ENCODE assay signal across 16 cellular contexts in the genomic region with DNA sequence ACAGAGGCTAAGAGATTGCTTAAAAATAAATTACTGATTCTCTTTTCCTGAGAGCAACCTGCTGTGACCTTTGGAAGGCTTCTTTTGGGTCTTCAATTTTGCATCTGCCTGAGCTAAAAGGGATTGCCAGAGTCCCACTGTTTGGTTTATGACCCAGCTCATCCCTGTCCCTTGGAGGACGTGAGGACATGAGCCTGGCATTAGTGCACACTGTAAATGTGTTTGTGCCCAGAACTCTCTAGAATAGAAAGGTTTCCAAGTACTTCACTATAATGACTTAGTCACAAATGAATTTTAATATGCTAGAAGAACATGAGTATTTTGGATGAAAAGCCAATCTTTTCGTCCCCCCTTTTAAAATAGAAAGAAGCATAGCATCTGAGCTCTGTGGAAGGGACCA. TPM values are rescaled to one million over a fixed set of nuclear protein-coding genes. Genes with fewer than 3 reads are reported as not detected.
A peak's percentile ranks its signal among the peaks of the same experiment; 100 is the strongest.
DNase-seq lines count a peak whose midpoint lies in the region; ATAC-seq and TF ChIP-seq lines count a peak whose summit lies in the region.
"Had no signal": no experiment of that assay in that cellular context is flagged by ENCODE, and none has a peak within 500 bp of the region (broad histone marks: within the 10 kb centered on the region; RNA-seq: fewer than 3 reads in every experiment).

No MANE protein-coding gene starts in this region.

- H3K9ac ChIP-seq in neural progenitor cell, result no peak overlapping the region

- H3K9me3 ChIP-seq in neural progenitor cell (ENCODE audit: low read depth), result no peaks in the 10 kb centered on the region
- H3K9me3 ChIP-seq: A549, neutrophil had no signal

- peaks cover 17% of the 10 kb centered on the region for H3K4me1 ChIP-seq in neural progenitor cell
- H3K4me1 ChIP-seq: A549 had no signal

- H3K4me1 Mint-ChIP-seq in neural progenitor cell, result peaks cover 26% of the 10 kb centered on the region
- H3K4me1 Mint-ChIP-seq in natural killer cell treated with Interleukin-12 subunit alpha and Interleukin-12 subunit beta and Interleukin-15 and Interleukin-18, amount 100 ng/mL, for 72 hours (ENCODE audit: low read depth in 2 of 2), result no peaks in the 10 kb centered on the region

- peak; percentile 54 for ATAC-seq in Right ventricle myocardium inferior
- no peak for ATAC-seq in HG03095 (IDR thresholded peaks at IDR 0.05; ENCODE audit: unreplicated experiment)
- ATAC-seq in natural killer cell treated with Interleukin-12 subunit alpha and Interleukin-12 subunit beta and Interleukin-15 and Interleukin-18, amount 100 ng/mL, for 72 hours, result no peak
- ATAC-seq: A549; activated CD8-positive, alpha-beta T cell treated with anti-CD3 and anti-CD28 coated beads for 36 hours; stimulated activated naive CD8-positive, alpha-beta T cell treated with anti-CD3 and anti-CD28 coated beads, Interleukin-15, Interleukin-2, amounts not matched to agents 100 U/mL and 50 U/mL, for 24 hours had no signal

- H3K27ac Mint-ChIP-seq in neural progenitor cell, result peak overlapping the region; percentile 80
- H3K27ac Mint-ChIP-seq in natural killer cell treated with Interleukin-12 subunit alpha and Interleukin-12 subunit beta and Interleukin-15 and Interleukin-18, amount 100 ng/mL, for 72 hours, result no peak overlapping the region
- H3K27ac Mint-ChIP-seq: activated CD8-positive, alpha-beta T cell treated with anti-CD3 and anti-CD28 coated beads for 36 hours; CD4-positive, alpha-beta memory T cell had no signal

- no peaks in the 10 kb centered on the region for H3K36me3 Mint-ChIP-seq in neural progenitor cell
- H3K36me3 Mint-ChIP-seq in natural killer cell treated with Interleukin-12 subunit alpha and Interleukin-12 subunit beta and Interleukin-15 and Interleukin-18, amount 100 ng/mL, for 72 hours, result no peaks in the 10 kb centered on the region
- H3K36me3 Mint-ChIP-seq: CD4-positive, alpha-beta memory T cell had no signal

- no peak for TF ChIP-seq CTCF in fibroblast of the aortic adventitia (IDR thresholded peaks at IDR 0.05; ENCODE audit: insufficient read depth, low read length)
- TF ChIP-seq CTCF in neural progenitor cell (IDR thresholded peaks at IDR 0.05), result no peak

- H3K27me3 ChIP-seq in neural progenitor cell, result no peaks in the 10 kb centered on the region
- H3K27me3 ChIP-seq: neutrophil had no signal

- H3K4me2 ChIP-seq in neural progenitor cell, result no peak overlapping the region
- H3K4me2 ChIP-seq: A549, smooth muscle cell had no signal

- peaks cover 9% of the 10 kb centered on the region for H3K27me3 Mint-ChIP-seq in neural progenitor cell (ENCODE audit: insufficient read depth, low read depth)
- peaks cover 22 to 29% of the 10 kb centered on the region in 2 donors for H3K27me3 Mint-ChIP-seq in natural killer cell treated with Interleukin-12 subunit alpha and Interleukin-12 subunit beta and Interleukin-15 and Interleukin-18, amount 100 ng/mL, for 72 hours

- no peak overlapping the region for H3K27ac ChIP-seq in neural progenitor cell
- H3K27ac ChIP-seq: A549, neutrophil had no signal

- peaks cover 15% of the 10 kb centered on the region for H3K9me3 Mint-ChIP-seq in neural progenitor cell
- no peaks in the 10 kb centered on the region for H3K9me3 Mint-ChIP-seq in natural killer cell treated with Interleukin-12 subunit alpha and Interleukin-12 subunit beta and Interleukin-15 and Interleukin-18, amount 100 ng/mL, for 72 hours
- H3K9me3 Mint-ChIP-seq: activated CD8-positive, alpha-beta T cell treated with anti-CD3 and anti-CD28 coated beads for 36 hours had no signal

- no peak overlapping the region for H3K4me3 Mint-ChIP-seq in neural progenitor cell
- H3K4me3 Mint-ChIP-seq in natural killer cell treated with Interleukin-12 subunit alpha and Interleukin-12 subunit beta and Interleukin-15 and Interleukin-18, amount 100 ng/mL, for 72 hours, result no peak overlapping the region
- H3K4me3 Mint-ChIP-seq: activated CD8-positive, alpha-beta T cell treated with anti-CD3 and anti-CD28 coated beads for 36 hours; CD4-positive, alpha-beta memory T cell had no signal

- H3K36me3 ChIP-seq in neural progenitor cell, result no peaks in the 10 kb centered on the region
- H3K36me3 ChIP-seq: neutrophil had no signal

- H3K79me2 ChIP-seq in neural progenitor cell (ENCODE audit: low read depth), result no peaks in the 10 kb centered on the region

- H3F3A ChIP-seq in neural progenitor cell (ENCODE audit: low read depth), result peaks cover 10% of the 10 kb centered on the region

- intact Hi-C loops in Right ventricle myocardium inferior (cut with DNase I) (loop anchor here (5.0 to 10.0 kb wide), 4 partner anchors 175 to 915 kb away; a partner anchor contains a TSS), cardiac septum (cut with DNase I) (loop anchor here (10.0 kb wide), 1 partner anchor 395 kb away; a partner anchor contains a TSS)

- no peaks in the 10 kb centered on the region for H4K20me1 ChIP-seq in neural progenitor cell (ENCODE audit: low read depth)

- H3K4me3 ChIP-seq in fibroblast of the aortic adventitia (ENCODE audit: low read depth, low read length), result peak overlapping the region; percentile 57
- H3K4me3 ChIP-seq in neural progenitor cell, result no peak overlapping the region
- H3K4me3 ChIP-seq: A549, smooth muscle cell had no signal

- no peak for DNase-seq in Right ventricle myocardium inferior (ENCODE audit: missing footprints)
- no peak for DNase-seq in cardiac septum (ENCODE audit: low spot score)
- no peak for DNase-seq in fibroblast of the aortic adventitia (ENCODE audit: low read depth)
- no peak for DNase-seq in neural progenitor cell (ENCODE audit: low spot score)
- no peak for DNase-seq in SHP77 treated with DMSO at 0.1 percent for 48 hours (lab: John Stamatoyannopoulos, UW)
- DNase-seq in DMS153 treated with DMSO at 0.1 percent for 48 hours (lab: John Stamatoyannopoulos, UW; ENCODE audit: unreplicated experiment), result no peak
- DNase-seq in natural killer cell treated with Interleukin-12 subunit alpha and Interleukin-12 subunit beta and Interleukin-15 and Interleukin-18, amount 100 ng/mL, for 72 hours (ENCODE audit: low spot score), result no peak
- DNase-seq: activated CD8-positive, alpha-beta T cell treated with anti-CD3 and anti-CD28 coated beads for 36 hours; CD4-positive, alpha-beta memory T cell; NCI-H510A treated with DMSO at 0.1 percent for 48 hours; stimulated activated naive CD8-positive, alpha-beta T cell treated with anti-CD3 and anti-CD28 coated beads, Interleukin-15, Interleukin-2, amounts not matched to agents 100 U/mL and 50 U/mL, for 24 hours; SW 1271 had no signal

- H2AFZ ChIP-seq in neural progenitor cell (replicated peaks), result peak overlapping the region; percentile 88

RNA-seq across cellular contexts. Expression of a gene that starts 47.1 kb away (rescaled TPM):
- total RNA-seq in Right ventricle myocardium inferior, result 4.7 TPM
- total RNA-seq in cardiac septum, result 4.7 TPM
- total RNA-seq in fibroblast of the aortic adventitia (ENCODE audit: low replicate concordance), result 10.7 and 33.4 TPM in 2 replicates
- 75.4 and 152 TPM in 2 replicates for total RNA-seq in neural progenitor cell (ENCODE audit: low replicate concordance)
- 10 to 100 TPM; 31.1 to 38.4 TPM for total RNA-seq in natural killer cell treated with Interleukin-12 subunit alpha and Interleukin-12 subunit beta and Interleukin-15 and Interleukin-18, amount 100 ng/mL, for 72 hours
